In genomic region chr1:185846672-185847440, GRCh38 we compare ENCODE assay signal across 28 cellular contexts.
DNase-seq lines count a peak whose midpoint lies in the region; ATAC-seq and TF ChIP-seq lines count a peak whose summit lies in the region.
"Had no signal": no experiment of that assay in that cellular context is flagged by ENCODE, and none has a peak within 500 bp of the region (broad histone marks: within the 10 kb centered on the region; RNA-seq: fewer than 3 reads in every experiment).

No MANE protein-coding gene starts in this region.

- ATAC-seq in stimulated activated memory B cell treated with anti-CD40 and anti-IgM and Interleukin-4, amounts not matched to agents 10 μg/mL and 1 μg/mL and 100 μg/mL, for 72 hours: peak; percentile 52
- no peak for ATAC-seq in natural killer cell treated with Interleukin-12 subunit alpha and Interleukin-12 subunit beta and Interleukin-15 and Interleukin-18, amount 100 ng/mL, for 72 hours
- ATAC-seq in GM21717 (IDR thresholded peaks at IDR 0.05; ENCODE audit: unreplicated experiment): no peak
- ATAC-seq: activated CD4-positive, CD25-positive, alpha-beta regulatory T cell treated with anti-CD3 and anti-CD28 coated beads, Interleukin-2, amount 50 U/mL, for 24 hours; activated T-cell treated with anti-CD3 and anti-CD28 coated beads, Interleukin-2, amount 50 U/mL, for 72 hours; gastroesophageal sphincter; upper lobe of right lung had no signal

- H3K27ac Mint-ChIP-seq in stimulated activated memory B cell treated with anti-CD40 and anti-IgM and Interleukin-4, amounts not matched to agents 10 μg/mL and 1 μg/mL and 100 μg/mL, for 72 hours: no peak overlapping the region
- no peak overlapping the region for H3K27ac Mint-ChIP-seq in natural killer cell treated with Interleukin-12 subunit alpha and Interleukin-12 subunit beta and Interleukin-15 and Interleukin-18, amount 100 ng/mL, for 72 hours
- H3K27ac Mint-ChIP-seq: activated naive CD4-positive, alpha-beta T cell treated with anti-CD3 and anti-CD28 coated beads, Interleukin-2, amount 50 U/mL, for 24 hours; activated T-cell treated with anti-CD3 and anti-CD28 coated beads, Interleukin-2, amount 50 U/mL, for 72 hours; B cell; brain; progenitor cell of endocrine pancreas had no signal

- H3K36me3 ChIP-seq in ascending aorta: no peaks in the 10 kb centered on the region
- H3K36me3 ChIP-seq: gastroesophageal sphincter, stomach, upper lobe of right lung had no signal

- H3K4me3 Mint-ChIP-seq in stimulated activated memory B cell treated with anti-CD40 and anti-IgM and Interleukin-4, amounts not matched to agents 10 μg/mL and 1 μg/mL and 100 μg/mL, for 72 hours: no peak overlapping the region
- no peak overlapping the region for H3K4me3 Mint-ChIP-seq in natural killer cell treated with Interleukin-12 subunit alpha and Interleukin-12 subunit beta and Interleukin-15 and Interleukin-18, amount 100 ng/mL, for 72 hours
- H3K4me3 Mint-ChIP-seq: activated naive CD4-positive, alpha-beta T cell treated with anti-CD3 and anti-CD28 coated beads, Interleukin-2, amount 50 U/mL, for 24 hours; activated T-cell treated with anti-CD3 and anti-CD28 coated beads, Interleukin-2, amount 50 U/mL, for 72 hours; B cell; brain had no signal

- H3K4me3 ChIP-seq in astrocyte of the cerebellum (ENCODE audit: low read depth, low read length): no peak overlapping the region
- no peak overlapping the region for H3K4me3 ChIP-seq in fibroblast of the aortic adventitia (ENCODE audit: low read depth, low read length)
- no peak overlapping the region for H3K4me3 ChIP-seq in ascending aorta
- H3K4me3 ChIP-seq: gastroesophageal sphincter, skin epidermis, stomach, upper lobe of right lung had no signal

- H3K36me3 Mint-ChIP-seq in stimulated activated memory B cell treated with anti-CD40 and anti-IgM and Interleukin-4, amounts not matched to agents 10 μg/mL and 1 μg/mL and 100 μg/mL, for 72 hours: no peaks in the 10 kb centered on the region
- no peaks in the 10 kb centered on the region for H3K36me3 Mint-ChIP-seq in natural killer cell treated with Interleukin-12 subunit alpha and Interleukin-12 subunit beta and Interleukin-15 and Interleukin-18, amount 100 ng/mL, for 72 hours
- H3K36me3 Mint-ChIP-seq: activated naive CD4-positive, alpha-beta T cell treated with anti-CD3 and anti-CD28 coated beads, Interleukin-2, amount 50 U/mL, for 24 hours; brain had no signal

- intact Hi-C loops in ascending aorta (cut with DNase I): no loop called here

- DNase-seq in GM04504 (ENCODE audit: low read depth) (peak; percentile 53), astrocyte of the cerebellum (ENCODE audit: low read depth) (peak; percentile 68), fibroblast of the aortic adventitia (ENCODE audit: low read depth) (peak; percentile 74), NCI-H2196 treated with DMSO at 0.1 percent for 48 hours (lab: John Stamatoyannopoulos, UW; ENCODE audit: unreplicated experiment) (no peak), ascending aorta (ENCODE audit: low spot score in 2 of 2) (no peak)
- DNase-seq in natural killer cell treated with Interleukin-12 subunit alpha and Interleukin-12 subunit beta and Interleukin-15 and Interleukin-18, amount 100 ng/mL, for 72 hours (ENCODE audit: low spot score): no peak
- DNase-seq: activated CD8-positive, alpha-beta memory T cell treated with anti-CD3 and anti-CD28 coated beads for 24 hours; activated T-cell treated with anti-CD3 and anti-CD28 coated beads, Interleukin-2, amount 50 U/mL, for 72 hours; COR-L47; cortex of kidney; DND-41; HCEC 1CT; midbrain; NCI-H1417; NCI-H2107; NCI-H524 treated with DMSO at 0.1 percent for 48 hours; stomach; T-helper 9 cell; upper lobe of right lung had no signal

- peak overlapping the region in 1 of 2 donors; percentile 61 for H3K27ac ChIP-seq in ascending aorta
- H3K27ac ChIP-seq: gastroesophageal sphincter, stomach, upper lobe of right lung had no signal

- no peaks in the 10 kb centered on the region for H3K27me3 Mint-ChIP-seq in stimulated activated memory B cell treated with anti-CD40 and anti-IgM and Interleukin-4, amounts not matched to agents 10 μg/mL and 1 μg/mL and 100 μg/mL, for 72 hours
- peaks cover 2 to 8% of the 10 kb centered on the region in 2 donors for H3K27me3 Mint-ChIP-seq in natural killer cell treated with Interleukin-12 subunit alpha and Interleukin-12 subunit beta and Interleukin-15 and Interleukin-18, amount 100 ng/mL, for 72 hours
- H3K27me3 Mint-ChIP-seq: B cell, brain, progenitor cell of endocrine pancreas had no signal

- no peaks in the 10 kb centered on the region for H3K27me3 ChIP-seq in ascending aorta
- H3K27me3 ChIP-seq: gastroesophageal sphincter, stomach, upper lobe of right lung had no signal

- in situ Hi-C loops in astrocyte of the cerebellum (cut with HindIII; ENCODE audit: low sequenced_read_pairs): no loop called here

- TF ChIP-seq CTCF in astrocyte of the cerebellum (IDR thresholded peaks at IDR 0.05; ENCODE audit: low read depth, low read length, missing control alignments) (no peak), fibroblast of the aortic adventitia (IDR thresholded peaks at IDR 0.05; ENCODE audit: insufficient read depth, low read length) (no peak), ascending aorta (IDR thresholded peaks at IDR 0.05) (no peak)

- H3K9me3 Mint-ChIP-seq in stimulated activated memory B cell treated with anti-CD40 and anti-IgM and Interleukin-4, amounts not matched to agents 10 μg/mL and 1 μg/mL and 100 μg/mL, for 72 hours: no peaks in the 10 kb centered on the region
- H3K9me3 Mint-ChIP-seq in natural killer cell treated with Interleukin-12 subunit alpha and Interleukin-12 subunit beta and Interleukin-15 and Interleukin-18, amount 100 ng/mL, for 72 hours: no peaks in the 10 kb centered on the region
- H3K9me3 Mint-ChIP-seq: activated naive CD4-positive, alpha-beta T cell treated with anti-CD3 and anti-CD28 coated beads, Interleukin-2, amount 50 U/mL, for 24 hours; activated T-cell treated with anti-CD3 and anti-CD28 coated beads, Interleukin-2, amount 50 U/mL, for 72 hours; brain had no signal

- H3K4me1 Mint-ChIP-seq in stimulated activated memory B cell treated with anti-CD40 and anti-IgM and Interleukin-4, amounts not matched to agents 10 μg/mL and 1 μg/mL and 100 μg/mL, for 72 hours: no peaks in the 10 kb centered on the region
- H3K4me1 Mint-ChIP-seq in natural killer cell treated with Interleukin-12 subunit alpha and Interleukin-12 subunit beta and Interleukin-15 and Interleukin-18, amount 100 ng/mL, for 72 hours (ENCODE audit: low read depth in 2 of 2): no peaks in the 10 kb centered on the region
- H3K4me1 Mint-ChIP-seq: activated naive CD4-positive, alpha-beta T cell treated with anti-CD3 and anti-CD28 coated beads, Interleukin-2, amount 50 U/mL, for 24 hours; B cell had no signal

- no peaks in the 10 kb centered on the region for H3K9me3 ChIP-seq in ascending aorta
- H3K9me3 ChIP-seq: gastroesophageal sphincter, stomach, upper lobe of right lung had no signal

- H3K4me1 ChIP-seq in ascending aorta: peaks cover 4 to 13% of the 10 kb centered on the region in 2 donors
- H3K4me1 ChIP-seq: stomach, upper lobe of right lung had no signal

Comparison
In these comparisons a context has a peak if more than half of its experiments do, and no peak if none do; other contexts are left out.
1. DNase-seq: peak in GM04504 (single experiment), astrocyte of the cerebellum (single experiment) and fibroblast of the aortic adventitia (single experiment); none in natural killer cell treated with Interleukin-12 subunit alpha and Interleukin-12 subunit beta and Interleukin-15 and Interleukin-18, amount 100 ng/mL, for 72 hours (single experiment), NCI-H2196 treated with DMSO at 0.1 percent for 48 hours (single experiment) and ascending aorta (0 of 2).